Comparison of ENCODE assay signal across 10 cellular contexts in genomic region chr14:32259368-32260013, GRCh38. TPM values are rescaled to one million over a fixed set of nuclear protein-coding genes. Genes with fewer than 3 reads are reported as not detected.
DNase-seq lines count a peak whose midpoint lies in the region; ATAC-seq, FAIRE-seq and TF ChIP-seq lines count a peak whose summit lies in the region.
"Had no signal": no experiment of that assay in that cellular context is flagged by ENCODE, and none has a peak within 500 bp of the region (broad histone marks: within the 10 kb centered on the region; RNA-seq: fewer than 3 reads in every experiment).

No MANE protein-coding gene starts in this region.

- H3K27ac ChIP-seq in mesenchymal stem cell (ENCODE audit: low read length, poor library complexity, severe bottlenecking) (no peak overlapping the region), gastroesophageal sphincter (no peak overlapping the region)

- no peaks in the 10 kb centered on the region; the same call in 1 of the 2 replicates for H3K27me3 Mint-ChIP-seq in WTC11 (ENCODE audit: low read depth)

- TF ChIP-seq EP300 in gastroesophageal sphincter (IDR thresholded peaks at IDR 0.05): no peak

- H3K79me1 ChIP-seq in mesenchymal stem cell (replicated peaks; ENCODE audit: low read length, poor library complexity, severe bottlenecking): no peaks in the 10 kb centered on the region

- CTCF ChIA-PET in WTC11 (lab: Charles Lee): interaction anchor here (0.9 to 2.0 kb wide), 5 partner anchors 123 to 301 kb away, joined by 3 to 5 read pairs (median 4); no protein-coding TSS in a partner anchor

- DNase-seq in GM12892 (ENCODE audit: insufficient read length): peak; percentile 7
- DNase-seq in WTC11 (ENCODE audit: low spot score): no peak
- DNase-seq in mesenchymal stem cell: peak; percentile 76
- no peak for DNase-seq in NCI-H1694 treated with DMSO at 0.1 percent for 48 hours (lab: John Stamatoyannopoulos, UW)
- no peak for DNase-seq in NCI-H187 (lab: John Stamatoyannopoulos, UW)

- POLR2A ChIA-PET in WTC11 (lab: Charles Lee): no interaction called here

- no peak overlapping the region for H2BK5ac ChIP-seq in mesenchymal stem cell (ENCODE audit: low read depth, low read length, poor library complexity, severe bottlenecking)

- no peak overlapping the region for H2BK15ac ChIP-seq in mesenchymal stem cell (ENCODE audit: low read depth, poor library complexity, severe bottlenecking)

- no peak overlapping the region for H3K4me2 ChIP-seq in mesenchymal stem cell (ENCODE audit: low read length, poor library complexity, severe bottlenecking)

- peak overlapping the region; percentile 7; the same call in 1 of the 2 replicates for H3K27ac Mint-ChIP-seq in WTC11

- H3K18ac ChIP-seq in mesenchymal stem cell (ENCODE audit: low read depth in 1 of 2, low read length in 2 of 2): no peak overlapping the region

- H2AFZ ChIP-seq in mesenchymal stem cell (ENCODE audit: low read depth, low read length): no peak overlapping the region

- H3K14ac ChIP-seq in mesenchymal stem cell (ENCODE audit: low read length in 2 of 2): no peak overlapping the region

- TF ChIP-seq CTCF in WTC11 (IDR thresholded peaks at IDR 0.05): no peak
- TF ChIP-seq CTCF in gastroesophageal sphincter (IDR thresholded peaks at IDR 0.05): no peak

- H3K9me3 Mint-ChIP-seq in WTC11: peaks cover 18% of the 10 kb centered on the region

- H3K9ac ChIP-seq in mesenchymal stem cell (ENCODE audit: low read length): no peak overlapping the region

- H2AK5ac ChIP-seq in mesenchymal stem cell (ENCODE audit: low read length, severe bottlenecking): no peak overlapping the region

- H2BK120ac ChIP-seq in mesenchymal stem cell (ENCODE audit: low read depth, low read length): no peak overlapping the region

- peaks cover 8% of the 10 kb centered on the region for H3K36me3 Mint-ChIP-seq in WTC11

- no peak overlapping the region for H2BK12ac ChIP-seq in mesenchymal stem cell (ENCODE audit: low read length in 2 of 2)

- ATAC-seq in GM21367 (IDR thresholded peaks at IDR 0.05; ENCODE audit: unreplicated experiment) (peak; percentile 84), HG03439 (IDR thresholded peaks at IDR 0.05; ENCODE audit: unreplicated experiment) (peak; percentile 74), WTC11 (peak; percentile 21), gastroesophageal sphincter (no peak)

- H3K4ac ChIP-seq in mesenchymal stem cell (ENCODE audit: low read depth in 1 of 2, low read length in 2 of 2): no peak overlapping the region

- FAIRE-seq in GM12892 (lab: Jason Lieb, UNC): no peak
- FAIRE-seq: TTC549 had no signal

- H3K4me1 ChIP-seq in mesenchymal stem cell (ENCODE audit: control insufficient read depth, insufficient read depth, low read depth, low read length) (peaks cover 3% of the 10 kb centered on the region), gastroesophageal sphincter (peaks cover 0 to 45% (median 3%) of the 10 kb centered on the region in 3 donors)

- H3K9me3 ChIP-seq in mesenchymal stem cell (ENCODE audit: control insufficient read depth, low read length) (peaks cover 19% of the 10 kb centered on the region), gastroesophageal sphincter (peaks cover 0 to 14% (median 2%) of the 10 kb centered on the region in 3 donors)

- H3K36me3 ChIP-seq in mesenchymal stem cell (ENCODE audit: control insufficient read depth in 1 of 2, insufficient read depth in 2 of 2, low read depth in 1 of 2, low read length in 2 of 2) (peaks cover 0 to 2% of the 10 kb centered on the region in 2 experiments), gastroesophageal sphincter (no peaks in the 10 kb centered on the region)

- H3K4me3 ChIP-seq in mesenchymal stem cell (ENCODE audit: insufficient read depth in 1 of 2, low read depth in 1 of 2, low read length in 2 of 2): no peak overlapping the region
- no peak overlapping the region for H3K4me3 ChIP-seq in gastroesophageal sphincter

- TF ChIP-seq POLR2A in GM12892 (IDR thresholded peaks at IDR 0.05; ENCODE audit: low read depth, low read length) (no peak), gastroesophageal sphincter (IDR thresholded peaks at IDR 0.05) (no peak)

- H3K27me3 ChIP-seq in mesenchymal stem cell (ENCODE audit: control insufficient read depth in 1 of 2, insufficient read depth in 1 of 2, low read length in 2 of 2): peaks cover 0 to 8% of the 10 kb centered on the region in 2 experiments
- H3K27me3 ChIP-seq in gastroesophageal sphincter: no peaks in the 10 kb centered on the region

- no peak overlapping the region for H4K8ac ChIP-seq in mesenchymal stem cell (ENCODE audit: low read length)

- no peak overlapping the region for H3K4me3 Mint-ChIP-seq in WTC11
- H3K4me3 Mint-ChIP-seq: neural crest cell had no signal

- H3K4me1 Mint-ChIP-seq in WTC11: peaks cover 11% of the 10 kb centered on the region

- H3K23ac ChIP-seq in mesenchymal stem cell (ENCODE audit: low read length in 2 of 2): no peak overlapping the region

- no peak overlapping the region for H4K91ac ChIP-seq in mesenchymal stem cell (ENCODE audit: low read length)

TF ChIP-seq in WTC11, 78 proteins besides CTCF, POLR2A, EP300 and RAD21:
- peak; percentile 76 for TF ChIP-seq GABPB1 (CRISPR knock-in tag; IDR thresholded peaks at IDR 0.05)
- no peak for TF ChIP-seq ZNF263 (CRISPR knock-in tag; IDR thresholded peaks at IDR 0.05; ENCODE audit: low read depth)
TF ChIP-seq in WTC11: peak in this region for 1.

RNA-seq across cellular contexts. Expression of gene RNU6-8, which starts 56.4 kb away (rescaled TPM):
- not detected for polyA plus RNA-seq in GM12892 (2012; ENCODE audit: missing spikeins)
- total RNA-seq in WTC11 (2021) (not detected in 3 replicates), gastroesophageal sphincter (not detected)
- not detected for polyA plus RNA-seq in mesenchymal stem cell (2013, experiment 1 of 2)
- polyA plus RNA-seq in mesenchymal stem cell (2013, experiment 2 of 2): not detected
- total RNA-seq: neural crest cell had no signal

RNA-seq across cellular contexts. Expression of gene RNU6-7, which starts 57.6 kb away (rescaled TPM):
- polyA plus RNA-seq in GM12892 (2012; ENCODE audit: missing spikeins): not detected
- not detected in 3 replicates for total RNA-seq in WTC11 (2021)
- not detected for polyA plus RNA-seq in mesenchymal stem cell (2013, experiment 1 of 2)
- not detected for polyA plus RNA-seq in mesenchymal stem cell (2013, experiment 2 of 2)
- total RNA-seq in gastroesophageal sphincter: not detected
- total RNA-seq: neural crest cell had no signal

Comparison
In these comparisons a context has a peak if more than half of its experiments do, and no peak if none do; other contexts are left out.
1. DNase-seq: peak in GM12892 (single experiment) and mesenchymal stem cell (single experiment); none in WTC11 (single experiment), NCI-H1694 treated with DMSO at 0.1 percent for 48 hours (single experiment) and NCI-H187 (0 of 2).